Comparison of ENCODE assay signal across 1 cellular context in the genomic region with DNA sequence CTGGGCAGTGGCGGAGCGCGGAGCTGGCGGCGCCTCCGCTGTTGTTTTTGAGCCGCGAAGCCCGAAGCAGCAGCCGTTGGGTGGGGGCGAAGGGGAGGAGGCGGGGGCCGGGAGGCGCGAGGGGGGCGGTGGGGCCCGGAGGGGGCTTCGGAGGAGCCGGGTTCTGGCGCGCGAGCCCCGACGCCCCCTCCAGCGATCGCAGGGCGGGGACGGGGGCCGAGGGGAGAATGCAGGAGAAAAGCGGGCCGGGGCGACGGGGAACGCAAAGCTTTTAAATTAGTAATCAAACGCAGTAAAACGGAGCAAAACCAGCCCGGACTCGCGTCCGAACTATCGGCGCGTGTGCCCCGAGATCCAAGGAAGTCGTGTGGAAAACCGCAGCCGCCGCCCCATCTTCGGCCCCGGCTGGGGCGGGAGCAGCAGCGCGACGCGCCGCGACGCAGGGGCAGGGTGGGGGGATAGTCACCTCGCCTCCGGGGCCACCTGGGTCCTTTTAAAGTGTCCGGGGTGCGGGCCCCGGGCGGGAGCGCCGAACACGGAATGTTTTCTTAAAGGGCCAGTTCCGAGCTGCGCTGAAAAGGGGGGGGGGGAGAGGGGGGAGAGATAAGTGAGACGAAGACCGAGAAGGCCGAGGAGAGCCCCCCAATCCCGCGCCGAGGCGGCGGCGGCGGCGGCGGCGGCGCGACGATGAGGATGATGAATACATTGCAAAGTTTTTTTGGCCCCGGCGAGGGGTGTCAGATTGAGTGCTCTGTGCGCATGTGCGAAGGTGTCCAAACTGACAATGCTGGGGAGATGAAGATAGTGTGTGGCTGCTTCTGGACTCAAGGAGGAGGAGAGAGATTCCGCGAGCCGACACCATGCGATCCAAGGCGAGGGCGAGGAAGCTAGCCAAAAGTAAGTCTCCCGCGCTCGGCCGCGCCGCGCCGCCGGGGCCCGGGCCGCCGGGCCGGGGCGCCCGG.
TF ChIP-seq lines count a peak whose summit lies in the region.

Gene PRDM16 (plus strand): TSS at position 804 of the 962 bp plus-strand sequence. CDS start 57 bp downstream, at position 861.

TF ChIP-seq in IMR-90, 13 proteins besides CTCF, POLR2A, EP300 and RAD21 (continued from another document):
- no peak for TF ChIP-seq SMC3 (IDR thresholded peaks at IDR 0.05; ENCODE audit: low read depth, low read length)
